ENCODE assay signal across 24 cellular contexts in genomic region chr1:199909137-199909536, GRCh38.
A peak's percentile ranks its signal among the peaks of the same experiment; 100 is the strongest.
DNase-seq lines count a peak whose midpoint lies in the region; ATAC-seq and TF ChIP-seq lines count a peak whose summit lies in the region.
"Had no signal": no experiment of that assay in that cellular context is flagged by ENCODE, and none has a peak within 500 bp of the region (broad histone marks: within the 10 kb centered on the region; RNA-seq: fewer than 3 reads in every experiment).

No MANE protein-coding gene starts in this region.

- 55 to 68% (median 57%) methylated on average over 5 of the region's 5 CpGs for WGBS in adrenal gland, 4 donors

- H3K27me3 Mint-ChIP-seq in HFFc6 (ENCODE audit: insufficient read depth) = no peaks in the 10 kb centered on the region; the same call in none of the 2 replicates

- no peaks in the 10 kb centered on the region for H3K36me3 ChIP-seq in adrenal gland (replicated peaks in 1 of 2)
- H3K36me3 ChIP-seq: BLaER1 treated with 17β-estradiol and CSF1 and Interleukin-3, amounts not matched to agents 10 nM and 100 nM; Peyer's patch; WERI-Rb-1 had no signal

- intact Hi-C loops in posterior cingulate gyrus (cut with DNase I) (no loop called here), adrenal gland (cut with DNase I) (no loop called here)

- no peak for TF ChIP-seq CTCF in epithelial cell of esophagus (IDR thresholded peaks at IDR 0.05; ENCODE audit: insufficient read depth, low read depth, low read length, missing control alignments)
- TF ChIP-seq CTCF in adrenal gland (IDR thresholded peaks at IDR 0.05) = no peak
- no peak for TF ChIP-seq CTCF in HFFc6 (IDR thresholded peaks at IDR 0.05)

- no peaks in the 10 kb centered on the region for H3K9me3 ChIP-seq in adrenal gland (replicated peaks in 1 of 3)
- H3K9me3 ChIP-seq: Caco-2, mucosa of descending colon, Peyer's patch, SK-N-SH had no signal

- H3K4me1 Mint-ChIP-seq in HFFc6 (ENCODE audit: low read depth) = peaks cover 9% of the 10 kb centered on the region
- H3K4me1 Mint-ChIP-seq: IgD-negative memory B cell, immature natural killer cell, neural crest cell had no signal

- no peak for ATAC-seq in HG03139 (IDR thresholded peaks at IDR 0.05; ENCODE audit: unreplicated experiment)
- ATAC-seq: mucosa of descending colon had no signal

- H3K9me3 Mint-ChIP-seq in HFFc6 = no peaks in the 10 kb centered on the region; the same call in 1 of the 2 replicates
- H3K9me3 Mint-ChIP-seq: IgD-negative memory B cell, immature natural killer cell, neural crest cell had no signal

- no peak overlapping the region for H3K27ac Mint-ChIP-seq in HFFc6
- H3K27ac Mint-ChIP-seq: IgD-negative memory B cell, immature natural killer cell had no signal

- H3K27ac ChIP-seq in adrenal gland = no peak overlapping the region
- H3K27ac ChIP-seq: BLaER1 treated with 17β-estradiol and CSF1 and Interleukin-3, amounts not matched to agents 10 nM and 100 nM; Peyer's patch; WERI-Rb-1 had no signal

- H3K4me3 Mint-ChIP-seq in HFFc6 = no peak overlapping the region
- H3K4me3 Mint-ChIP-seq: IgD-negative memory B cell, immature natural killer cell, neural crest cell had no signal

- TF ChIP-seq POLR2A in adrenal gland (IDR thresholded peaks at IDR 0.05) = no peak

- H3K4me3 ChIP-seq in epithelial cell of esophagus (ENCODE audit: low read length) = no peak overlapping the region
- no peak overlapping the region for H3K4me3 ChIP-seq in adrenal gland
- H3K4me3 ChIP-seq: BLaER1 treated with 17β-estradiol and CSF1 and Interleukin-3, amounts not matched to agents 10 nM and 100 nM; mucosa of descending colon; Peyer's patch had no signal

- H3K4me1 ChIP-seq in adrenal gland (replicated peaks in 1 of 2) = no peaks in the 10 kb centered on the region
- H3K4me1 ChIP-seq: BLaER1 treated with 17β-estradiol and CSF1 and Interleukin-3, amounts not matched to agents 10 nM and 100 nM; Caco-2; Peyer's patch had no signal

- no peaks in the 10 kb centered on the region for H3K27me3 ChIP-seq in adrenal gland
- H3K27me3 ChIP-seq: BLaER1 treated with 17β-estradiol and CSF1 and Interleukin-3, amounts not matched to agents 10 nM and 100 nM; Peyer's patch had no signal

- DNase-seq in A172 (ENCODE audit: low spot score) (peak; percentile 35), LHCN-M2 (ENCODE audit: low read depth) (peak; percentile 5), RPMI7951 (ENCODE audit: low read depth) (peak; percentile 25), epithelial cell of esophagus (ENCODE audit: low read depth) (peak; percentile 75), posterior cingulate gyrus (no peak), adrenal gland (no peak), HFFc6 (no peak)
- DNase-seq: ACHN, Caco-2, cortex of kidney, GOT3, immature natural killer cell, mucosa of descending colon, NCI-H187, NCI-H446, Peyer's patch, SK-N-SH, substantia nigra, T-helper 2 cell, WERI-Rb-1 had no signal

- no peaks in the 10 kb centered on the region for H3K36me3 Mint-ChIP-seq in HFFc6 (ENCODE audit: low read depth)
- H3K36me3 Mint-ChIP-seq: IgD-negative memory B cell, immature natural killer cell had no signal

Comparison
In these comparisons a context has a peak if more than half of its experiments do, and no peak if none do; other contexts are left out.
1. DNase-seq: peak in A172 (single experiment), LHCN-M2 (single experiment), RPMI7951 (single experiment) and epithelial cell of esophagus (single experiment); none in posterior cingulate gyrus (0 of 10), adrenal gland (0 of 7) and HFFc6 (single experiment).